ENCODE assay signal across 1 cellular context in the genomic region with DNA sequence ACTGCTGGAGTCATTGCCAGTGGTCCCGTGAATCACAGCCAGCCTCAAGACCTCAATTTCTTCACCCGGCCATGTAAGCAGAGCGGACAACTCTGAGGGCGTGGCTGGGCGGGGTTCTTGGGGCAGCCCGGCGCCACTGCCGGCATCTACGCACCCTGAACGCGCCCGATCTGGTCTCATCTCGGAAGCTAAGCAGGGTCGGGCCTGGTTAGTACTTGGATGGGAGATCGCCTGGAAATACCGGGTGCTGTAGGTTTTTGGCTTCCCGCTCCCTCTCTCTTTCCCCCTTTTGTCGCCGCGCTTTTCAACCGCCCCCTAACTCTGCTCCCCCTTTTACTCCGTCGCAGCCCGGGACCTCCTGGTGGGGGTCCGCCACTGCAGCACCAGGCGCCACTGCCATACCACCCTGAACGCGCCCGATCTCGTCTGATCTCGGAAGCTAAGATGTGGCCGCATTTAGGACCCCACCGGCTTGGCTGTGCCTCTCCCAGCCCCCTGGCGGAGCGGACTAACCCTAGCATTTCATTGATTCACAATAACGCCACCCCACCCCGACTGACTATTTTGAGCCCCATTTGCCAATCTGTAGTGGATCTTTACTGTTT.
A peak's percentile ranks its signal among the peaks of the same experiment; 100 is the strongest.
TF ChIP-seq lines count a peak whose summit lies in the region.

No MANE protein-coding gene starts in this region.

TF ChIP-seq in K562, 482 proteins besides CTCF, POLR2A, EP300 and RAD21 (continued from another document):
- TF ChIP-seq, protein P1, sequence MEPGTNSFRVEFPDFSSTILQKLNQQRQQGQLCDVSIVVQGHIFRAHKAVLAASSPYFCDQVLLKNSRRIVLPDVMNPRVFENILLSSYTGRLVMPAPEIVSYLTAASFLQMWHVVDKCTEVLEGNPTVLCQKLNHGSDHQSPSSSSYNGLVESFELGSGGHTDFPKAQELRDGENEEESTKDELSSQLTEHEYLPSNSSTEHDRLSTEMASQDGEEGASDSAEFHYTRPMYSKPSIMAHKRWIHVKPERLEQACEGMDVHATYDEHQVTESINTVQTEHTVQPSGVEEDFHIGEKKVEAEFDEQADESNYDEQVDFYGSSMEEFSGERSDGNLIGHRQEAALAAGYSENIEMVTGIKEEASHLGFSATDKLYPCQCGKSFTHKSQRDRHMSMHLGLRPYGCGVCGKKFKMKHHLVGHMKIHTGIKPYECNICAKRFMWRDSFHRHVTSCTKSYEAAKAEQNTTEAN (CRISPR knock-in tag; IDR thresholded peaks at IDR 0.05) = no peak
- 0 out of 2 replicates have a peak, but pooled peaks have one; percentile 38 for TF ChIP-seq GTF2A2 (tag; IDR thresholded peaks at IDR 0.05)
- TF ChIP-seq BCL6 (CRISPR knock-in tag; IDR thresholded peaks at IDR 0.05) = no peak
- TF ChIP-seq ZNF224 (CRISPR knock-in tag; IDR thresholded peaks at IDR 0.05) = no peak
- TF ChIP-seq, protein P2, sequence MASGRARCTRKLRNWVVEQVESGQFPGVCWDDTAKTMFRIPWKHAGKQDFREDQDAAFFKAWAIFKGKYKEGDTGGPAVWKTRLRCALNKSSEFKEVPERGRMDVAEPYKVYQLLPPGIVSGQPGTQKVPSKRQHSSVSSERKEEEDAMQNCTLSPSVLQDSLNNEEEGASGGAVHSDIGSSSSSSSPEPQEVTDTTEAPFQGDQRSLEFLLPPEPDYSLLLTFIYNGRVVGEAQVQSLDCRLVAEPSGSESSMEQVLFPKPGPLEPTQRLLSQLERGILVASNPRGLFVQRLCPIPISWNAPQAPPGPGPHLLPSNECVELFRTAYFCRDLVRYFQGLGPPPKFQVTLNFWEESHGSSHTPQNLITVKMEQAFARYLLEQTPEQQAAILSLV (tag; IDR thresholded peaks at IDR 0.05) = no peak
- TF ChIP-seq, protein P3, sequence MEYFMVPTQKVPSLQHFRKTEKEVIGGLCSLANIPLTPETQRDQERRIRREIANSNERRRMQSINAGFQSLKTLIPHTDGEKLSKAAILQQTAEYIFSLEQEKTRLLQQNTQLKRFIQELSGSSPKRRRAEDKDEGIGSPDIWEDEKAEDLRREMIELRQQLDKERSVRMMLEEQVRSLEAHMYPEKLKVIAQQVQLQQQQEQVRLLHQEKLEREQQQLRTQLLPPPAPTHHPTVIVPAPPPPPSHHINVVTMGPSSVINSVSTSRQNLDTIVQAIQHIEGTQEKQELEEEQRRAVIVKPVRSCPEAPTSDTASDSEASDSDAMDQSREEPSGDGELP (CRISPR knock-in tag; IDR thresholded peaks at IDR 0.05; ENCODE audit: borderline replicate concordance) = peak; percentile 77; the same call in 1 of the 2 replicates
- TF ChIP-seq CREB1 (IDR thresholded peaks at IDR 0.05) = peak; percentile 84
- peak; percentile 77; the same call in 1 of the 2 replicates for TF ChIP-seq CREB1 (CRISPR knock-in tag; IDR thresholded peaks at IDR 0.05)
- TF ChIP-seq, protein P4, sequence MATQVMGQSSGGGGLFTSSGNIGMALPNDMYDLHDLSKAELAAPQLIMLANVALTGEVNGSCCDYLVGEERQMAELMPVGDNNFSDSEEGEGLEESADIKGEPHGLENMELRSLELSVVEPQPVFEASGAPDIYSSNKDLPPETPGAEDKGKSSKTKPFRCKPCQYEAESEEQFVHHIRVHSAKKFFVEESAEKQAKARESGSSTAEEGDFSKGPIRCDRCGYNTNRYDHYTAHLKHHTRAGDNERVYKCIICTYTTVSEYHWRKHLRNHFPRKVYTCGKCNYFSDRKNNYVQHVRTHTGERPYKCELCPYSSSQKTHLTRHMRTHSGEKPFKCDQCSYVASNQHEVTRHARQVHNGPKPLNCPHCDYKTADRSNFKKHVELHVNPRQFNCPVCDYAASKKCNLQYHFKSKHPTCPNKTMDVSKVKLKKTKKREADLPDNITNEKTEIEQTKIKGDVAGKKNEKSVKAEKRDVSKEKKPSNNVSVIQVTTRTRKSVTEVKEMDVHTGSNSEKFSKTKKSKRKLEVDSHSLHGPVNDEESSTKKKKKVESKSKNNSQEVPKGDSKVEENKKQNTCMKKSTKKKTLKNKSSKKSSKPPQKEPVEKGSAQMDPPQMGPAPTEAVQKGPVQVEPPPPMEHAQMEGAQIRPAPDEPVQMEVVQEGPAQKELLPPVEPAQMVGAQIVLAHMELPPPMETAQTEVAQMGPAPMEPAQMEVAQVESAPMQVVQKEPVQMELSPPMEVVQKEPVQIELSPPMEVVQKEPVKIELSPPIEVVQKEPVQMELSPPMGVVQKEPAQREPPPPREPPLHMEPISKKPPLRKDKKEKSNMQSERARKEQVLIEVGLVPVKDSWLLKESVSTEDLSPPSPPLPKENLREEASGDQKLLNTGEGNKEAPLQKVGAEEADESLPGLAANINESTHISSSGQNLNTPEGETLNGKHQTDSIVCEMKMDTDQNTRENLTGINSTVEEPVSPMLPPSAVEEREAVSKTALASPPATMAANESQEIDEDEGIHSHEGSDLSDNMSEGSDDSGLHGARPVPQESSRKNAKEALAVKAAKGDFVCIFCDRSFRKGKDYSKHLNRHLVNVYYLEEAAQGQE (CRISPR knock-in tag; IDR thresholded peaks at IDR 0.05; ENCODE audit: low read depth) = 0 out of 2 replicates have a peak, but pooled peaks have one; percentile 49
- no peak for TF ChIP-seq ETV6 (IDR thresholded peaks at IDR 0.05; ENCODE audit: borderline replicate concordance in 1 of 2, low read depth in 2 of 2, low read length in 1 of 2)
- no peak for TF ChIP-seq ETV6 (CRISPR knock-in tag; IDR thresholded peaks at IDR 0.05; ENCODE audit: borderline replicate concordance)
- 0 out of 2 replicates have a peak, but pooled peaks have one; percentile 19 for TF ChIP-seq ILF3 (IDR thresholded peaks at IDR 0.05; ENCODE audit: borderline replicate concordance)
- no peak for TF ChIP-seq MCM5 (IDR thresholded peaks at IDR 0.05; ENCODE audit: low read depth)
- peak; percentile 33 for TF ChIP-seq MTA2 (IDR thresholded peaks at IDR 0.05; ENCODE audit: low read depth)
- peak; percentile 59 for TF ChIP-seq TAF1 (IDR thresholded peaks at IDR 0.05; ENCODE audit: control insufficient read depth, extremely low read depth, insufficient read depth, low read length, severe bottlenecking)
TF ChIP-seq in K562: peak in this region for 165.
